Comparison of ENCODE assay signal across 1 cellular context in genomic region chr1:26771643-26772321, GRCh38.
TF ChIP-seq lines count a peak whose summit lies in the region.

No MANE protein-coding gene starts in this region.

TF ChIP-seq in K562, 482 proteins besides CTCF, POLR2A, EP300 and RAD21 (continued from another document and continues in another):
- TF ChIP-seq TGIF2 (CRISPR knock-in tag; IDR thresholded peaks at IDR 0.05) (no peak; the same call in 1 of the 2 replicates), TFAM (CRISPR knock-in tag; conservative IDR thresholded peaks at IDR 0.05) (no peak), ZNF512 (tag; IDR thresholded peaks at IDR 0.05) (no peak), TRIM25 (IDR thresholded peaks at IDR 0.05; ENCODE audit: borderline replicate concordance) (no peak), ZBTB1 (CRISPR knock-in tag; IDR thresholded peaks at IDR 0.05; ENCODE audit: borderline replicate concordance, low read depth) (no peak), NR2F6 (CRISPR knock-in tag; IDR thresholded peaks at IDR 0.05) (0 out of 2 replicates have a peak, but pooled peaks have one; percentile 81), SREBF1 (IDR thresholded peaks at IDR 0.05; ENCODE audit: borderline replicate concordance, low read depth, low read length) (no peak), YY1 (IDR thresholded peaks at IDR 0.05; ENCODE audit: borderline replicate concordance in 1 of 3, control insufficient read depth in 1 of 3, extremely low read depth in 1 of 3, insufficient read depth in 3 of 3, insufficient read length in 1 of 3, insufficient replicate concordance in 2 of 3, low read depth in 1 of 3, low read length in 2 of 3) (peak in 1 of 3 experiments; percentile 10), RERE (CRISPR knock-in tag; IDR thresholded peaks at IDR 0.05; ENCODE audit: borderline replicate concordance) (no peak), MITF (IDR thresholded peaks at IDR 0.05) (no peak), SRF (CRISPR knock-in tag; IDR thresholded peaks at IDR 0.05) (no peak), TEAD2 (tag; IDR thresholded peaks at IDR 0.05) (0 out of 2 replicates have a peak, but pooled peaks have one; percentile 46), HLTF (IDR thresholded peaks at IDR 0.05) (no peak), SIN3B (IDR thresholded peaks at IDR 0.05; ENCODE audit: low read depth) (no peak), SAP30 (IDR thresholded peaks at IDR 0.05; ENCODE audit: borderline replicate concordance, insufficient read depth, low read depth, low read length, poor library complexity, severe bottlenecking) (peak; percentile 77), HNRNPH1 (optimal IDR thresholded peaks at IDR 0.05; ENCODE audit: low read depth, low read length) (no peak), ZNF143 (CRISPR knock-in tag; IDR thresholded peaks at IDR 0.05) (no peak), PHF8 (IDR thresholded peaks at IDR 0.05; ENCODE audit: borderline replicate concordance, low read length) (no peak), TAF15 (IDR thresholded peaks at IDR 0.05; ENCODE audit: low read depth, low read length) (no peak), CHD7 (IDR thresholded peaks at IDR 0.05; ENCODE audit: low read depth, low read length) (no peak), VEZF1 (CRISPR knock-in tag; IDR thresholded peaks at IDR 0.05) (peak; percentile 56; the same call in 1 of the 2 replicates), ZNF780A (CRISPR knock-in tag; IDR thresholded peaks at IDR 0.05) (no peak), PREB (CRISPR knock-in tag; IDR thresholded peaks at IDR 0.05) (no peak)
